ENCODE assay signal across 1 cellular context in the genomic region with DNA sequence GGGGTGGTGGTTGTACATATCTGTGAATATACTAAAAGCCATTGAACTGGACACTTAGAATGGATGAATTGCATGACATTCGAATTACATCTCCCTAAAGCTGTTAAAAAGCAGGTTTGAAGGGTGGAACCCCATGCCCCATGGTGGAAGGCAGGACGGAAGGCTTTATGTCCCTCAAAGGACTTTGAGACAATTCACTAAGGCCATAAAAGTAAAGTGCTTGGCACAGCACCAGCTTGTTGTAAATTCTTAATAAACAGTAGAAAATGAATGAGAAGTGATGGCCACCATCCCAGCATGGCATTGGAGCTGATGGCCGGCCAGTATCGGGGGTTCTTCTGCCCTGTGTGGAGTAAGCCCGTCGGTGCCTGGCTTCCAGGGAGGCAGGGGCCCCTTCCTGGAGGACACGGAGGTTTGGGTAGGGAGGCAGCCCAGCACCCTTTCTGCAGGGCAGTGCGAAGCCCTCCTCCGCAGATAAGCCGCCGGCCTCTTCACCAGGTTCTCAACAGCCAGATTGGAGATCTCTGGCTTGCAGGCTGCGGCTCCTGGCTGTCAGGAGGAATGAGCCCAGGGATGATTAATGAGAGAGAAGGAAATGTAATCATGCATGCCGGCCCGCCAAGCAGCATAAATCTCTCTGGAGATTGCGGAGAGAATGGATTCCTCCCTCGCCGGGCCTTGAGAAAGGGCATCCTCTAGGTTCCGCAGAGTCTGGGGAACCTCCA.
TF ChIP-seq lines count a peak whose summit lies in the region.

No MANE protein-coding gene starts in this region.

TF ChIP-seq in K562, 482 proteins besides CTCF, POLR2A, EP300 and RAD21 (continued from another document):
- 0 out of 2 replicates have a peak, but pooled peaks have one; percentile 70 for TF ChIP-seq HMG20A (CRISPR knock-in tag; conservative IDR thresholded peaks at IDR 0.05)
- TF ChIP-seq GATA2 (CRISPR knock-in tag; IDR thresholded peaks at IDR 0.05) = peak; percentile 57; the same call in 1 of the 2 replicates
- TF ChIP-seq TAL1 (IDR thresholded peaks at IDR 0.05) = peak; percentile 25; the same call in 1 of the 2 replicates
- no peak for TF ChIP-seq PML (IDR thresholded peaks at IDR 0.05; ENCODE audit: low read length)
- TF ChIP-seq RBM34 (IDR thresholded peaks at IDR 0.05; ENCODE audit: borderline replicate concordance, insufficient read depth, low read length) = no peak
- peak; percentile 99 for TF ChIP-seq MEIS2 (IDR thresholded peaks at IDR 0.05; ENCODE audit: partially characterized antibody)
- TF ChIP-seq, protein P1, sequence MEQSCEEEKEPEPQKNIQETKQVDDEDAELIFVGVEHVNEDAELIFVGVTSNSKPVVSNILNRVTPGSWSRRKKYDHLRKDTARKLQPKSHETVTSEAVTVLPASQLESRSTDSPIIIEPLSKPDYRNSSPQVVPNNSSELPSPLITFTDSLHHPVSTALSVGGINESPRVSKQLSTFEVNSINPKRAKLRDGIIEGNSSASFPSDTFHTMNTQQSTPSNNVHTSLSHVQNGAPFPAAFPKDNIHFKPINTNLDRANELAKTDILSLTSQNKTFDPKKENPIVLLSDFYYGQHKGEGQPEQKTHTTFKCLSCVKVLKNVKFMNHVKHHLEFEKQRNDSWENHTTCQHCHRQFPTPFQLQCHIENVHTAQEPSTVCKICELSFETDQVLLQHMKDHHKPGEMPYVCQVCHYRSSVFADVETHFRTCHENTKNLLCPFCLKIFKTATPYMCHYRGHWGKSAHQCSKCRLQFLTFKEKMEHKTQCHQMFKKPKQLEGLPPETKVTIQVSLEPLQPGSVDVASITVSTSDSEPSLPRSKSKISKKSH (CRISPR knock-in tag; IDR thresholded peaks at IDR 0.05) = no peak
- TF ChIP-seq SAP30 (IDR thresholded peaks at IDR 0.05; ENCODE audit: borderline replicate concordance, insufficient read depth, low read depth, low read length, poor library complexity, severe bottlenecking) = no peak
- TF ChIP-seq HDAC2 (IDR thresholded peaks at IDR 0.05) = peak; percentile 55; the same call in 1 of the 2 replicates
- TF ChIP-seq, protein P2, sequence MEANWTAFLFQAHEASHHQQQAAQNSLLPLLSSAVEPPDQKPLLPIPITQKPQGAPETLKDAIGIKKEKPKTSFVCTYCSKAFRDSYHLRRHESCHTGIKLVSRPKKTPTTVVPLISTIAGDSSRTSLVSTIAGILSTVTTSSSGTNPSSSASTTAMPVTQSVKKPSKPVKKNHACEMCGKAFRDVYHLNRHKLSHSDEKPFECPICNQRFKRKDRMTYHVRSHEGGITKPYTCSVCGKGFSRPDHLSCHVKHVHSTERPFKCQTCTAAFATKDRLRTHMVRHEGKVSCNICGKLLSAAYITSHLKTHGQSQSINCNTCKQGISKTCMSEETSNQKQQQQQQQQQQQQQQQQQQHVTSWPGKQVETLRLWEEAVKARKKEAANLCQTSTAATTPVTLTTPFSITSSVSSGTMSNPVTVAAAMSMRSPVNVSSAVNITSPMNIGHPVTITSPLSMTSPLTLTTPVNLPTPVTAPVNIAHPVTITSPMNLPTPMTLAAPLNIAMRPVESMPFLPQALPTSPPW (CRISPR knock-in tag; IDR thresholded peaks at IDR 0.05) = peak; percentile 34; the same call in 1 of the 2 replicates
- TF ChIP-seq CBFA2T2 (conservative IDR thresholded peaks at IDR 0.05) = peak; percentile 63
- TF ChIP-seq SMAD4 (CRISPR knock-in tag; conservative IDR thresholded peaks at IDR 0.05) = peak; percentile 91
- no peak for TF ChIP-seq GATAD2B (IDR thresholded peaks at IDR 0.05; ENCODE audit: borderline replicate concordance)
- peak; percentile 77 for TF ChIP-seq CBFA2T3 (IDR thresholded peaks at IDR 0.05)
- TF ChIP-seq, protein P3, sequence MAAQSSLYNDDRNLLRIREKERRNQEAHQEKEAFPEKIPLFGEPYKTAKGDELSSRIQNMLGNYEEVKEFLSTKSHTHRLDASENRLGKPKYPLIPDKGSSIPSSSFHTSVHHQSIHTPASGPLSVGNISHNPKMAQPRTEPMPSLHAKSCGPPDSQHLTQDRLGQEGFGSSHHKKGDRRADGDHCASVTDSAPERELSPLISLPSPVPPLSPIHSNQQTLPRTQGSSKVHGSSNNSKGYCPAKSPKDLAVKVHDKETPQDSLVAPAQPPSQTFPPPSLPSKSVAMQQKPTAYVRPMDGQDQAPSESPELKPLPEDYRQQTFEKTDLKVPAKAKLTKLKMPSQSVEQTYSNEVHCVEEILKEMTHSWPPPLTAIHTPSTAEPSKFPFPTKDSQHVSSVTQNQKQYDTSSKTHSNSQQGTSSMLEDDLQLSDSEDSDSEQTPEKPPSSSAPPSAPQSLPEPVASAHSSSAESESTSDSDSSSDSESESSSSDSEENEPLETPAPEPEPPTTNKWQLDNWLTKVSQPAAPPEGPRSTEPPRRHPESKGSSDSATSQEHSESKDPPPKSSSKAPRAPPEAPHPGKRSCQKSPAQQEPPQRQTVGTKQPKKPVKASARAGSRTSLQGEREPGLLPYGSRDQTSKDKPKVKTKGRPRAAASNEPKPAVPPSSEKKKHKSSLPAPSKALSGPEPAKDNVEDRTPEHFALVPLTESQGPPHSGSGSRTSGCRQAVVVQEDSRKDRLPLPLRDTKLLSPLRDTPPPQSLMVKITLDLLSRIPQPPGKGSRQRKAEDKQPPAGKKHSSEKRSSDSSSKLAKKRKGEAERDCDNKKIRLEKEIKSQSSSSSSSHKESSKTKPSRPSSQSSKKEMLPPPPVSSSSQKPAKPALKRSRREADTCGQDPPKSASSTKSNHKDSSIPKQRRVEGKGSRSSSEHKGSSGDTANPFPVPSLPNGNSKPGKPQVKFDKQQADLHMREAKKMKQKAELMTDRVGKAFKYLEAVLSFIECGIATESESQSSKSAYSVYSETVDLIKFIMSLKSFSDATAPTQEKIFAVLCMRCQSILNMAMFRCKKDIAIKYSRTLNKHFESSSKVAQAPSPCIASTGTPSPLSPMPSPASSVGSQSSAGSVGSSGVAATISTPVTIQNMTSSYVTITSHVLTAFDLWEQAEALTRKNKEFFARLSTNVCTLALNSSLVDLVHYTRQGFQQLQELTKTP (IDR thresholded peaks at IDR 0.05; ENCODE audit: low read depth in 1 of 2, partially characterized antibody in 2 of 2) = no peak
- TF ChIP-seq GABPB1 (CRISPR knock-in tag; IDR thresholded peaks at IDR 0.05) = no peak
- 0 out of 2 replicates have a peak, but pooled peaks have one; percentile 34 for TF ChIP-seq ETV1 (tag; conservative IDR thresholded peaks at IDR 0.05; ENCODE audit: low read depth)
- TF ChIP-seq BCOR (IDR thresholded peaks at IDR 0.05) = 0 out of 2 replicates have a peak, but pooled peaks have one; percentile 17
- peak; percentile 48; the same call in 1 of the 2 replicates for TF ChIP-seq TARDBP (IDR thresholded peaks at IDR 0.05)
- 0 out of 2 replicates have a peak, but pooled peaks have one; percentile 23 for TF ChIP-seq L3MBTL2 (IDR thresholded peaks at IDR 0.05)
- peak; percentile 47; the same call in 1 of the 2 replicates for TF ChIP-seq ARID1B (IDR thresholded peaks at IDR 0.05)
- no peak for TF ChIP-seq ETV6 (IDR thresholded peaks at IDR 0.05; ENCODE audit: borderline replicate concordance in 1 of 2, low read depth in 2 of 2, low read length in 1 of 2)
- TF ChIP-seq ETV6 (CRISPR knock-in tag; IDR thresholded peaks at IDR 0.05; ENCODE audit: borderline replicate concordance) = no peak
- TF ChIP-seq, protein P4, sequence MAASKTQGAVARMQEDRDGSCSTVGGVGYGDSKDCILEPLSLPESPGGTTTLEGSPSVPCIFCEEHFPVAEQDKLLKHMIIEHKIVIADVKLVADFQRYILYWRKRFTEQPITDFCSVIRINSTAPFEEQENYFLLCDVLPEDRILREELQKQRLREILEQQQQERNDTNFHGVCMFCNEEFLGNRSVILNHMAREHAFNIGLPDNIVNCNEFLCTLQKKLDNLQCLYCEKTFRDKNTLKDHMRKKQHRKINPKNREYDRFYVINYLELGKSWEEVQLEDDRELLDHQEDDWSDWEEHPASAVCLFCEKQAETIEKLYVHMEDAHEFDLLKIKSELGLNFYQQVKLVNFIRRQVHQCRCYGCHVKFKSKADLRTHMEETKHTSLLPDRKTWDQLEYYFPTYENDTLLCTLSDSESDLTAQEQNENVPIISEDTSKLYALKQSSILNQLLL (CRISPR knock-in tag; IDR thresholded peaks at IDR 0.05; ENCODE audit: borderline replicate concordance) = no peak
- TF ChIP-seq, protein P5, sequence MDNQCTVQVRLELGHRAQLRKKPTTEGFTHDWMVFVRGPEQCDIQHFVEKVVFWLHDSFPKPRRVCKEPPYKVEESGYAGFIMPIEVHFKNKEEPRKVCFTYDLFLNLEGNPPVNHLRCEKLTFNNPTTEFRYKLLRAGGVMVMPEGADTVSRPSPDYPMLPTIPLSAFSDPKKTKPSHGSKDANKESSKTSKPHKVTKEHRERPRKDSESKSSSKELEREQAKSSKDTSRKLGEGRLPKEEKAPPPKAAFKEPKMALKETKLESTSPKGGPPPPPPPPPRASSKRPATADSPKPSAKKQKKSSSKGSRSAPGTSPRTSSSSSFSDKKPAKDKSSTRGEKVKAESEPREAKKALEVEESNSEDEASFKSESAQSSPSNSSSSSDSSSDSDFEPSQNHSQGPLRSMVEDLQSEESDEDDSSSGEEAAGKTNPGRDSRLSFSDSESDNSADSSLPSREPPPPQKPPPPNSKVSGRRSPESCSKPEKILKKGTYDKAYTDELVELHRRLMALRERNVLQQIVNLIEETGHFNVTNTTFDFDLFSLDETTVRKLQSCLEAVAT (IDR thresholded peaks at IDR 0.05) = peak in 1 of 2 experiments; percentile 61; a peak in 1 of 4 replicates
- 0 out of 2 replicates have a peak, but pooled peaks have one; percentile 43 for TF ChIP-seq NCOR1 (IDR thresholded peaks at IDR 0.05)
- TF ChIP-seq LEF1 (IDR thresholded peaks at IDR 0.05) = no peak
TF ChIP-seq in K562: peak in this region for 35.
